ENCODE assay signal across 8 cellular contexts in the genomic region with DNA sequence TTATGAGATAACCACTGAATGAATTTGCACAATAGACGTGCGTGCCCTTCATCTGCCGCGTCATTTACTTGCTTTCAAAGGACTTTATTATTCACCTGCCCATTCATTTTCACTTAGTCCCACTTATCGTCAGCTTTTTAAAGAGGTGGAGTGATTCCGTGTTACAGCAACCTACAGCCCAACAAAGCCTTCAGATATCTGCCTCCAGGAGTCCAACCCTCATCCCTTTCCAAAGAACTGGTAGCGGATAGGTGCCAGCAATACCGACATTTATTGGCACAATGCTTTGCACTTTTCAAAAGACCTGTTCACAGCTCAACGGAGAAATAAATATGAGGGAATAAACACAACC. TPM values are rescaled to one million over a fixed set of nuclear protein-coding genes. Genes with fewer than 3 reads are reported as not detected.
DNase-seq lines count a peak whose midpoint lies in the region; ATAC-seq and TF ChIP-seq lines count a peak whose summit lies in the region.

No MANE protein-coding gene starts in this region.

- H3K4me3 ChIP-seq in Caco-2 (ENCODE audit: low read depth, low read length): peak overlapping the region; percentile 93
- H3K4me3 ChIP-seq in mammary epithelial cell (replicated peaks in 1 of 3; ENCODE audit: insufficient read depth in 1 of 3, low read depth in 2 of 3, low read length in 3 of 3): peak overlapping the region; percentile 82 to 99 (median 84)
- H3K4me3 ChIP-seq in lower lobe of right lung: peak overlapping the region; percentile 74
- peak overlapping the region; percentile 56 to 92 (median 72) for H3K4me3 ChIP-seq in transverse colon

- H3K27ac ChIP-seq in mammary epithelial cell (ENCODE audit: insufficient read depth, low read depth, low read length) (peak overlapping the region; percentile 75), lower lobe of right lung (peak overlapping the region; percentile 88), transverse colon (peak overlapping the region; percentile 87 to 92 (median 92))

- DNase-seq in Caco-2: peak in 1 of 2 experiments; percentile 6
- DNase-seq in NCI-H2029 treated with DMSO at 0.1 percent for 48 hours (lab: John Stamatoyannopoulos, UW): peak; percentile 37
- DNase-seq in mammary epithelial cell: peak; percentile 47
- no peak for DNase-seq in lower lobe of right lung
- DNase-seq in transverse colon: no peak
- no peak for DNase-seq in HPDE6-E6E7 (ENCODE audit: extremely low spot score)
- no peak for DNase-seq in KBM-7

- H3K4me1 Mint-ChIP-seq in Caco-2 (ENCODE audit: low read depth, unreplicated experiment): peaks cover 10% of the 10 kb centered on the region

- H3K36me3 ChIP-seq in Caco-2 (ENCODE audit: control insufficient read depth, insufficient read depth, low read length): no peaks in the 10 kb centered on the region
- peaks cover 5% of the 10 kb centered on the region for H3K36me3 ChIP-seq in mammary epithelial cell (ENCODE audit: insufficient read depth, low read length)
- H3K36me3 ChIP-seq in lower lobe of right lung: peaks cover 6% of the 10 kb centered on the region
- no peaks in the 10 kb centered on the region for H3K36me3 ChIP-seq in transverse colon

- peak overlapping the region; percentile 96 for H2AFZ ChIP-seq in mammary epithelial cell (ENCODE audit: low read depth, low read length)

- H3K9me3 ChIP-seq in Caco-2 (no peaks in the 10 kb centered on the region), mammary epithelial cell (replicated peaks; ENCODE audit: insufficient read depth, low read length) (no peaks in the 10 kb centered on the region), lower lobe of right lung (no peaks in the 10 kb centered on the region), transverse colon (no peaks in the 10 kb centered on the region)

- no peak for TF ChIP-seq EP300 in transverse colon (IDR thresholded peaks at IDR 0.05; ENCODE audit: low read depth)

- H3K27me3 ChIP-seq in Caco-2 (replicated peaks; ENCODE audit: control insufficient read depth, insufficient read depth, low read length) (no peaks in the 10 kb centered on the region), mammary epithelial cell (ENCODE audit: insufficient read depth, low read length) (no peaks in the 10 kb centered on the region), lower lobe of right lung (ENCODE audit: low read depth) (no peaks in the 10 kb centered on the region), transverse colon (no peaks in the 10 kb centered on the region)

- H3K4me3 Mint-ChIP-seq in Caco-2 (ENCODE audit: unreplicated experiment): peak overlapping the region; percentile 90

- dilution Hi-C loops in mammary epithelial cell (cut with HindIII; ENCODE audit: low sequenced_read_pairs): no loop called here

- peaks cover 28% of the 10 kb centered on the region for H3K36me3 Mint-ChIP-seq in Caco-2 (ENCODE audit: insufficient read depth, unreplicated experiment)

- CTCF ChIA-PET in Caco-2 (lab: Charles Lee): no interaction called here
- CTCF ChIA-PET in mammary epithelial cell (lab: Charles Lee; ENCODE audit: low non-redundant PET): no interaction called here

- no peak for TF ChIP-seq CTCF in Caco-2 (IDR thresholded peaks at IDR 0.05; ENCODE audit: insufficient read depth in 1 of 2, low read depth in 1 of 2, low read length in 1 of 2, severe bottlenecking in 1 of 2, unreplicated experiment in 1 of 2)
- no peak for TF ChIP-seq CTCF in mammary epithelial cell (conservative IDR thresholded peaks at IDR 0.05 in 1 of 2, IDR thresholded peaks at IDR 0.05 in 1 of 2; ENCODE audit: extremely low read depth in 1 of 2, insufficient read depth in 1 of 2, low read depth in 1 of 2, low read length in 2 of 2)
- no peak for TF ChIP-seq CTCF in lower lobe of right lung (IDR thresholded peaks at IDR 0.05)
- TF ChIP-seq CTCF in transverse colon (IDR thresholded peaks at IDR 0.05): no peak

- peak overlapping the region; percentile 97 for H3K27ac Mint-ChIP-seq in Caco-2 (ENCODE audit: unreplicated experiment)

- H3K4me2 ChIP-seq in mammary epithelial cell (ENCODE audit: insufficient read depth, low read depth, low read length): peak overlapping the region; percentile 90

- no TSS peak for BruUV-seq in Caco-2 (replicated peaks; lab: Mats Ljungman, UMichigan)
- no TSS peak for BruUV-seq in mammary epithelial cell (replicated peaks; lab: Mats Ljungman, UMichigan)

- H3K9ac ChIP-seq in mammary epithelial cell (ENCODE audit: insufficient read depth, low read length): peak overlapping the region; percentile 85

- WGBS in mammary epithelial cell (ENCODE audit: low coverage, missing lambda C conversion rate): 3% methylated on average over 5 of the region's 9 CpGs
- 0 to 2% methylated on average over 8 to 9 of the region's 9 CpGs for WGBS in transverse colon (ENCODE audit: low coverage in 1 of 2), 2 donors

- no peaks in the 10 kb centered on the region for H3K27me3 Mint-ChIP-seq in Caco-2 (ENCODE audit: insufficient read depth, unreplicated experiment)

- H4K20me1 ChIP-seq in mammary epithelial cell (ENCODE audit: insufficient read depth, low read length): no peaks in the 10 kb centered on the region

- H3K4me1 ChIP-seq in Caco-2 (no peaks in the 10 kb centered on the region), mammary epithelial cell (ENCODE audit: insufficient read depth, low read length) (peaks cover 17% of the 10 kb centered on the region), lower lobe of right lung (peaks cover 38% of the 10 kb centered on the region), transverse colon (peaks cover 10 to 42% (median 26%) of the 10 kb centered on the region in 4 donors)

- TF ChIP-seq POLR2A in transverse colon (IDR thresholded peaks at IDR 0.05): no peak

- in situ Hi-C loops in mammary epithelial cell (cut with MboI; ENCODE audit: low sequenced_read_pairs in 2 of 2): no loop called here
- in situ Hi-C loops in transverse colon (cut with MboI; ENCODE audit: low pct_ligation_motif_present in 1 of 4, low pct_unique_long_range_greater_than_20kb in 1 of 4, low sequenced_read_pairs in 3 of 4): no loop called here
- in situ Hi-C loops in KBM-7 (cut with MboI; ENCODE audit: low pct_unique_long_range_greater_than_20kb, low sequenced_read_pairs): no loop called here

- POLR2A ChIA-PET in Caco-2 (lab: Charles Lee): interaction anchor here (0.8 kb wide), 1 partner anchor 20 kb away, joined by 4 read pairs; the partner anchor contains the start of gene FBXO5

- ATAC-seq in GM21447 (IDR thresholded peaks at IDR 0.05; ENCODE audit: unreplicated experiment) (peak; percentile 5), lower lobe of right lung (peak in 1 of 2 donors; percentile 41)

- H3K79me2 ChIP-seq in mammary epithelial cell (ENCODE audit: insufficient read depth, low read length): peaks cover 60% of the 10 kb centered on the region

- H3K9me3 Mint-ChIP-seq in Caco-2 (ENCODE audit: unreplicated experiment): no peaks in the 10 kb centered on the region

- intact Hi-C loops in Caco-2 (cut with micrococcal nuclease; ENCODE audit: unreplicated experiment) (loop anchor here (2.0 kb wide), 1 partner anchor 20 kb away; the partner anchor contains the start of gene FBXO5), mammary epithelial cell (cut with micrococcal nuclease) (loop anchor here (2.0 kb wide), 1 partner anchor 20 kb away; the partner anchor contains the start of gene FBXO5), lower lobe of right lung (cut with DNase I) (no loop called here), transverse colon (cut with DNase I; ENCODE audit: low total_unique reads) (no loop called here)

RNA-seq across cellular contexts. Expression of gene MTRF1L, which starts 0.8 kb away (rescaled TPM):
- total RNA-seq in Caco-2 (2022) (24.4 and 26.3 TPM in 2 replicates), mammary epithelial cell (10 to 100 TPM; 15.2 to 27.0 TPM), lower lobe of right lung (15.6 TPM), transverse colon (10 to 100 TPM in 3 of 4 donors, 1 to 10 TPM in 1; 3.6 to 17.1 (median 15.9) TPM)
- polyA plus RNA-seq in mammary epithelial cell: 11.9 TPM
- polyA minus RNA-seq in mammary epithelial cell: 8.2 TPM

RNA-seq across cellular contexts. Expression of gene FBXO5, which starts 20.4 kb away (rescaled TPM):
- total RNA-seq in Caco-2 (2022) (31.4 and 35.5 TPM in 2 replicates), mammary epithelial cell (10 to 100 TPM in 1 of 2 donors, 1 to 10 TPM in 1; 2.2 to 18.9 TPM), lower lobe of right lung (5.1 TPM), transverse colon (1 to 10 TPM; 1.5 to 3.2 (median 2.5) TPM)
- polyA plus RNA-seq in mammary epithelial cell: 14.4 TPM
- 8.9 TPM for polyA minus RNA-seq in mammary epithelial cell

Comparison
In these comparisons a context has a peak if more than half of its experiments do, and no peak if none do; other contexts are left out.
1. DNase-seq: peak in NCI-H2029 treated with DMSO at 0.1 percent for 48 hours (single experiment) and mammary epithelial cell (single experiment); none in lower lobe of right lung (single experiment), transverse colon (single experiment), HPDE6-E6E7 (single experiment) and KBM-7 (single experiment).
2. intact Hi-C loops: an anchor here in Caco-2 (2.0 kb wide) and mammary epithelial cell (2.0 kb wide); none called in lower lobe of right lung and transverse colon.
3. Peak in every context shown above with its lines, with median percentiles within 50 percentile points of each other: H3K4me3 ChIP-seq and H3K27ac ChIP-seq.